ENCODE assay signal across 10 cellular contexts in genomic region chr6:170080828-170081368, GRCh38.
A peak's percentile ranks its signal among the peaks of the same experiment; 100 is the strongest.
DNase-seq lines count a peak whose midpoint lies in the region; ATAC-seq lines count a peak whose summit lies in the region.
"Had no signal": no experiment of that assay in that cellular context is flagged by ENCODE, and none has a peak within 500 bp of the region (broad histone marks: within the 10 kb centered on the region; RNA-seq: fewer than 3 reads in every experiment).

No MANE protein-coding gene starts in this region.

- H3K4me1 Mint-ChIP-seq in natural killer cell treated with Interleukin-12 subunit alpha and Interleukin-12 subunit beta and Interleukin-15 and Interleukin-18, amount 100 ng/mL, for 72 hours (ENCODE audit: low read depth in 2 of 2), result peaks cover 11 to 14% of the 10 kb centered on the region in 2 donors

- no peak overlapping the region for H3K27ac Mint-ChIP-seq in natural killer cell treated with Interleukin-12 subunit alpha and Interleukin-12 subunit beta and Interleukin-15 and Interleukin-18, amount 100 ng/mL, for 72 hours
- H3K27ac Mint-ChIP-seq: CD4-positive, alpha-beta T cell had no signal

- ATAC-seq in natural killer cell treated with Interleukin-12 subunit alpha and Interleukin-12 subunit beta and Interleukin-15 and Interleukin-18, amount 100 ng/mL, for 72 hours, result no peak
- ATAC-seq in HG02678 (IDR thresholded peaks at IDR 0.05; ENCODE audit: unreplicated experiment) (no peak), HG03159 (IDR thresholded peaks at IDR 0.05; ENCODE audit: unreplicated experiment) (no peak)

- H3K27me3 Mint-ChIP-seq in natural killer cell treated with Interleukin-12 subunit alpha and Interleukin-12 subunit beta and Interleukin-15 and Interleukin-18, amount 100 ng/mL, for 72 hours, result peaks cover 13 to 14% of the 10 kb centered on the region in 2 donors
- H3K27me3 Mint-ChIP-seq: CD4-positive, alpha-beta T cell had no signal

- DNase-seq in DMS153 treated with DMSO at 0.1 percent for 48 hours (lab: John Stamatoyannopoulos, UW; ENCODE audit: unreplicated experiment) (peak; percentile 26), NCI-H2107 (lab: John Stamatoyannopoulos, UW) (peak; percentile 21), cerebellar cortex (ENCODE audit: low spot score) (peak; percentile 73), NAMALWA (ENCODE audit: low spot score) (no peak)
- peak; percentile 42 for DNase-seq in natural killer cell treated with Interleukin-12 subunit alpha and Interleukin-12 subunit beta and Interleukin-15 and Interleukin-18, amount 100 ng/mL, for 72 hours (ENCODE audit: low spot score)
- no peak for DNase-seq in effector CD8-positive, alpha-beta T cell (lab: John Stamatoyannopoulos, UW)
- DNase-seq: activated T-cell treated with anti-CD3 and anti-CD28 coated beads, Interleukin-2, amount 50 U/mL, for 1 hour had no signal

- no peak overlapping the region for H3K4me3 Mint-ChIP-seq in natural killer cell treated with Interleukin-12 subunit alpha and Interleukin-12 subunit beta and Interleukin-15 and Interleukin-18, amount 100 ng/mL, for 72 hours
- H3K4me3 Mint-ChIP-seq: CD4-positive, alpha-beta T cell had no signal

- peaks cover 4% of the 10 kb centered on the region for H3K9me3 Mint-ChIP-seq in natural killer cell treated with Interleukin-12 subunit alpha and Interleukin-12 subunit beta and Interleukin-15 and Interleukin-18, amount 100 ng/mL, for 72 hours
- H3K9me3 Mint-ChIP-seq: CD4-positive, alpha-beta T cell had no signal

- peaks cover 4% of the 10 kb centered on the region for H3K36me3 Mint-ChIP-seq in natural killer cell treated with Interleukin-12 subunit alpha and Interleukin-12 subunit beta and Interleukin-15 and Interleukin-18, amount 100 ng/mL, for 72 hours

Comparison
In these comparisons a context has a peak if more than half of its experiments do, and no peak if none do; other contexts are left out.
1. DNase-seq: peak in DMS153 treated with DMSO at 0.1 percent for 48 hours (single experiment), NCI-H2107 (single experiment), cerebellar cortex (single experiment) and natural killer cell treated with Interleukin-12 subunit alpha and Interleukin-12 subunit beta and Interleukin-15 and Interleukin-18, amount 100 ng/mL, for 72 hours (single experiment); none in effector CD8-positive, alpha-beta T cell (single experiment) and NAMALWA (single experiment).